8 cellular contexts compared by ENCODE assay signal in genomic region chr12:14239350-14239934, GRCh38.
A peak's percentile ranks its signal among the peaks of the same experiment; 100 is the strongest.
DNase-seq lines count a peak whose midpoint lies in the region; ATAC-seq, FAIRE-seq and TF ChIP-seq lines count a peak whose summit lies in the region.

No MANE protein-coding gene starts in this region.

- no peaks in the 10 kb centered on the region for H3K79me2 ChIP-seq in DOHH2 (ENCODE audit: control insufficient read depth, low read length)

- H3K4me1 ChIP-seq in DOHH2 (ENCODE audit: control insufficient read depth, low read length): peaks cover 35% of the 10 kb centered on the region
- H3K4me1 ChIP-seq in effector memory CD4-positive, alpha-beta T cell (ENCODE audit: control insufficient read depth, insufficient read depth, low read length, poor library complexity, severe bottlenecking): peaks cover 4% of the 10 kb centered on the region
- H3K4me1 ChIP-seq in naive thymus-derived CD4-positive, alpha-beta T cell (ENCODE audit: control insufficient read depth in 2 of 2, insufficient read depth in 2 of 2, low read length in 2 of 2): peaks cover 0 to 6% of the 10 kb centered on the region in 2 donors

- H3K4me2 ChIP-seq in DOHH2 (ENCODE audit: low read length): peak overlapping the region; percentile 71

- H3K36me3 Mint-ChIP-seq in naive thymus-derived CD4-positive, alpha-beta T cell: peaks cover 3 to 22% (median 7%) of the 10 kb centered on the region in 5 donors

- no peaks in the 10 kb centered on the region for H3K27me3 ChIP-seq in DOHH2 (ENCODE audit: control insufficient read depth, low read length)
- no peaks in the 10 kb centered on the region for H3K27me3 ChIP-seq in effector memory CD4-positive, alpha-beta T cell (replicated peaks; ENCODE audit: control insufficient read depth, insufficient read depth, low read length, poor library complexity, severe bottlenecking)
- H3K27me3 ChIP-seq in naive thymus-derived CD4-positive, alpha-beta T cell (ENCODE audit: control insufficient read depth in 2 of 2, insufficient read depth in 2 of 2, low read length in 2 of 2): no peaks in the 10 kb centered on the region

- no peaks in the 10 kb centered on the region for H3K27me3 Mint-ChIP-seq in naive thymus-derived CD4-positive, alpha-beta T cell

- no peak for FAIRE-seq in HTR-8/SVneo (lab: Jason Lieb, UNC)

- peaks cover 9% of the 10 kb centered on the region for H3K36me3 ChIP-seq in DOHH2 (ENCODE audit: control insufficient read depth, low read length)
- no peaks in the 10 kb centered on the region for H3K36me3 ChIP-seq in effector memory CD4-positive, alpha-beta T cell (ENCODE audit: control insufficient read depth, insufficient read depth, low read length)
- no peaks in the 10 kb centered on the region for H3K36me3 ChIP-seq in naive thymus-derived CD4-positive, alpha-beta T cell (ENCODE audit: control insufficient read depth in 2 of 3, insufficient read depth in 3 of 3, low read length in 3 of 3)

- H3K4me1 Mint-ChIP-seq in naive thymus-derived CD4-positive, alpha-beta T cell: peaks cover 17 to 29% (median 22%) of the 10 kb centered on the region in 7 donors

- H3K27ac Mint-ChIP-seq in naive thymus-derived CD4-positive, alpha-beta T cell: peak overlapping the region; percentile 37 to 93 (median 87)

- H3K9me3 Mint-ChIP-seq in naive thymus-derived CD4-positive, alpha-beta T cell: peaks cover 0 to 30% (median 14%) of the 10 kb centered on the region in 11 donors

- intact Hi-C loops in naive thymus-derived CD4-positive, alpha-beta T cell (cut with micrococcal nuclease): loop anchor here (1.0 to 10.0 kb wide), 7 partner anchors 126 to 1029 kb away; partner anchors contain the start of genes ATF7IP (in 1 of the 2) and RERG (in 1 of the 2)

- H3K4me3 ChIP-seq in DOHH2 (ENCODE audit: low read length): peak overlapping the region; percentile 66
- peak overlapping the region; percentile 48 for H3K4me3 ChIP-seq in effector memory CD4-positive, alpha-beta T cell (ENCODE audit: insufficient read depth, low read depth, low read length, poor library complexity, severe bottlenecking)
- H3K4me3 ChIP-seq in naive thymus-derived CD4-positive, alpha-beta T cell (ENCODE audit: low read length): peak overlapping the region; percentile 52

- H3K9me3 ChIP-seq in DOHH2 (ENCODE audit: control insufficient read depth, insufficient read depth, low read length): peaks cover 19% of the 10 kb centered on the region
- no peaks in the 10 kb centered on the region for H3K9me3 ChIP-seq in effector memory CD4-positive, alpha-beta T cell (ENCODE audit: control insufficient read depth, low read length)
- peaks cover 0 to 10% (median 0%) of the 10 kb centered on the region in 3 experiments for H3K9me3 ChIP-seq in naive thymus-derived CD4-positive, alpha-beta T cell (ENCODE audit: control insufficient read depth in 2 of 3, low read length in 3 of 3)

- peak overlapping the region; percentile 81 for H3K27ac ChIP-seq in DOHH2 (ENCODE audit: low read depth, low read length)
- peak overlapping the region; percentile 46 for H3K27ac ChIP-seq in effector memory CD4-positive, alpha-beta T cell (ENCODE audit: insufficient read depth, low read length, poor library complexity, severe bottlenecking)
- peak overlapping the region; percentile 1 for H3K27ac ChIP-seq in naive thymus-derived CD4-positive, alpha-beta T cell (ENCODE audit: low read depth, low read length)

- peak overlapping the region; percentile 75 to 90 (median 82) for H3K4me3 Mint-ChIP-seq in naive thymus-derived CD4-positive, alpha-beta T cell

- H3F3A ChIP-seq in DOHH2 (ENCODE audit: control insufficient read depth, insufficient read depth): peaks cover 13% of the 10 kb centered on the region

- CTCF ChIA-PET in naive thymus-derived CD4-positive, alpha-beta T cell (lab: Charles Lee): interaction anchor here (0.7 to 4.5 kb wide), 8 partner anchors 17 to 386 kb away, joined by 3 to 36 read pairs (median 4); partner anchors contain the start of gene ATF7IP

- no peak for TF ChIP-seq CTCF in DOHH2 (IDR thresholded peaks at IDR 0.05; ENCODE audit: low read depth, low read length, poor library complexity, severe bottlenecking)

- no peaks in the 10 kb centered on the region for H4K20me1 ChIP-seq in DOHH2 (ENCODE audit: control insufficient read depth, insufficient read depth, low read depth, low read length)

- ATAC-seq in GM19438 (IDR thresholded peaks at IDR 0.05; ENCODE audit: low read depth, unreplicated experiment) (peak; percentile 85), HG03442 (IDR thresholded peaks at IDR 0.05; ENCODE audit: unreplicated experiment) (peak; percentile 86), SK-N-SH treated with all-trans-retinoic acid at 6 μM for 48 hours (peak; percentile 64; the same call in 2 of the 3 replicates)
- peak; percentile 69 for ATAC-seq in naive thymus-derived CD4-positive, alpha-beta T cell

- H3K9me2 ChIP-seq in DOHH2 (replicated peaks; ENCODE audit: control insufficient read depth, low read length): no peaks in the 10 kb centered on the region

- no peak for DNase-seq in effector memory CD4-positive, alpha-beta T cell
- DNase-seq in naive thymus-derived CD4-positive, alpha-beta T cell: peak in 2 of 9 donors; percentile 12 to 40
- DNase-seq in NCI-H2196 (lab: John Stamatoyannopoulos, UW; ENCODE audit: unreplicated experiment) (no peak), HTR-8/SVneo (ENCODE audit: insufficient read length, low spot score) (no peak)

- POLR2A ChIA-PET in naive thymus-derived CD4-positive, alpha-beta T cell (lab: Charles Lee): interaction anchor here (0.8 to 4.2 kb wide), 8 partner anchors 16 to 531 kb away, joined by 3 to 29 read pairs (median 7); partner anchors contain the start of gene ATF7IP

TF ChIP-seq in SK-N-SH treated with all-trans-retinoic acid at 6 μM for 48 hours, 23 proteins besides CTCF, POLR2A, EP300 and RAD21:
- TF ChIP-seq TSHZ2 (CRISPR knock-in tag; IDR thresholded peaks at IDR 0.05): no peak
- TF ChIP-seq ZC3H10 (CRISPR knock-in tag; IDR thresholded peaks at IDR 0.05): no peak
- no peak for TF ChIP-seq ZFP30 (CRISPR knock-in tag; IDR thresholded peaks at IDR 0.05)

Comparison
In these comparisons a context has a peak if more than half of its experiments do, and no peak if none do; other contexts are left out.
1. H3K27ac ChIP-seq: peak in every context shown above with its lines; median percentile 81 in DOHH2; 46 in effector memory CD4-positive, alpha-beta T cell; 1 in naive thymus-derived CD4-positive, alpha-beta T cell.